ENCODE assay signal across 15 cellular contexts in genomic region chr1:197633447-197634039, GRCh38.
"Had no signal": no experiment of that assay in that cellular context is flagged by ENCODE, and none has a peak within 500 bp of the region (broad histone marks: within the 10 kb centered on the region; RNA-seq: fewer than 3 reads in every experiment).

No MANE protein-coding gene starts in this region.

- H3K4me3 ChIP-seq: cardiac muscle cell, pancreas had no signal

- H3K36me3 ChIP-seq: cardiac muscle cell had no signal

- H3K27me3 ChIP-seq: cardiac muscle cell, pancreas had no signal

- H3K27ac ChIP-seq: cardiac muscle cell, pancreas had no signal

- ATAC-seq: activated naive CD4-positive, alpha-beta T cell treated with anti-CD3 and anti-CD28 coated beads, Interleukin-2, amount 50 U/mL, for 72 hours; activated T-cell treated with anti-CD3 and anti-CD28 coated beads, Interleukin-2, amount 50 U/mL, for 72 hours; left lobe of liver; naive thymus-derived CD4-positive, alpha-beta T cell; pancreas had no signal

- H3K4me1 ChIP-seq: pancreas had no signal

- FAIRE-seq: frontal cortex, pancreas, urothelium cell line had no signal

- DNase-seq: activated B cell treated with CpG ODN at 0.5 μM for 24 hours; activated CD4-positive, alpha-beta T cell treated with anti-CD3 and anti-CD28 coated beads, Interleukin-2, amount 10 ng/mL, durations not matched to agents 24 days and 14 days; activated CD8-positive, alpha-beta memory T cell treated with anti-CD3 and anti-CD28 coated beads, Interleukin-2, amount 50 U/mL, for 48 hours; activated gamma-delta T cell; activated T-cell treated with anti-CD3 and anti-CD28 coated beads, Interleukin-2, amount 50 U/mL, for 72 hours; head of caudate nucleus; naive thymus-derived CD4-positive, alpha-beta T cell; pancreas; stimulated activated CD4-positive, alpha-beta T cell treated with anti-CD3 and anti-CD28 coated beads, Interleukin-12 subunit alpha, Interleukin-12 subunit beta, amount 100 ng/mL, for 4 hours; stimulated activated CD4-positive, alpha-beta T cell treated with anti-CD3 and anti-CD28 coated beads, Interleukin-2, amount 100 ng/mL, for 24 hours had no signal

- H3K9me3 ChIP-seq: pancreas had no signal
